16 cellular contexts compared by ENCODE assay signal in the genomic region with DNA sequence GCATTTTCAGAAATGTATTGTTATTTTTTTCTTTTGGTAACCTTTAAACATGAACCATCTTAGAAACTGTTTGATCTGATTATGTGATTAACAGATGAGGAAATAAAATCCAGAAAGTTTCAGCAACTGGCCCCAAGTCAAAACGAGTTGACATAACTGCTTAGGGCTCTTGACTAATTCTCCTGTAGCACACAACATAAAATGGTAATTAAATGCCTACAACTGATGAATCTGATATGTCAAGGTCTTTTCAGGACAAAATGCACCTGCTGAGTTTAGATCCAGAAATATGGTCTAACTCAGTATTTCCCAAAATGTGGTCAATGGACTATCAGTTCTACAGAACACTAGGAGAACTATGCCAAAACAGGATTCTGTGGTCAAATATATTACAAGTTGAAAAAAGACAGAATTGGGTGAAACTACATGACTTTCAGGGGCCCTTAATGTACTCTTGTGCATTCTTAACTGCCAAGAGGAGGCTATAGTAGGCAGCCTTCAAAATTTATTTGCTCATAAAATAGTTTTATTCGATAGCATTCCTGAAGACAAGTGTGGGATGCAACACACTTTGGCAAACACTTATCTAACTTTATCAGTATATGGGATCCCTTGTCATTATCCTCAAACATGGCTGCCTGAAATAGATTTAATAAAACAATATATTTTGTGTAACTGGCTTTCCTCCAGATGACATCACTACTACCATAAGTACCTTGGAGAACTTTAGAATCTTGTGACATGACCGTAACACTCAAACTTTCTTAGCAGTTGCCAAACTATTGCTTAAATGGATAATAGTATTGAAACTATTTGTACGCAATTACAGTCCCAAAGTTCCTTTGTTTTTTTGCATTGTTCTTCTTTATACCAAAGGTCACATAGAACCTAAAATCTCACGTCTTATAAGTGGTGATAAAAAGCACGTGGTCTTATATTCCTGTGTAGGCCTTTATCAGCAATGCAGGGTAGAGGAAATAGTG. TPM values are rescaled to one million over a fixed set of nuclear protein-coding genes. Genes with fewer than 3 reads are reported as not detected.
A peak's percentile ranks its signal among the peaks of the same experiment; 100 is the strongest.
DNase-seq lines count a peak whose midpoint lies in the region; ATAC-seq and TF ChIP-seq lines count a peak whose summit lies in the region.
"Had no signal": no experiment of that assay in that cellular context is flagged by ENCODE, and none has a peak within 500 bp of the region (broad histone marks: within the 10 kb centered on the region; RNA-seq: fewer than 3 reads in every experiment).

No MANE protein-coding gene starts in this region.

- in situ Hi-C loops in GM13976 (cut with MboI; ENCODE audit: low sequenced_read_pairs, unreplicated experiment) = loop anchor here (25.0 kb wide), 1 partner anchor 916 kb away; no protein-coding TSS in a partner anchor

- H3K4me1 ChIP-seq in heart left ventricle (peaks cover 0 to 10% (median 3%) of the 10 kb centered on the region in 12 donors), BLaER1 (peaks cover 24% of the 10 kb centered on the region)

- peak overlapping the region; percentile 65 for H3K4me2 ChIP-seq in BLaER1

- H3K27me3 ChIP-seq in heart left ventricle (no peaks in the 10 kb centered on the region), BLaER1 (no peaks in the 10 kb centered on the region)

- H3K36me3 Mint-ChIP-seq in nephron (ENCODE audit: low read depth) = peaks cover 21% of the 10 kb centered on the region
- H3K36me3 Mint-ChIP-seq: CD8-positive, alpha-beta T cell had no signal

- peak overlapping the region in 2 of 3 experiments; percentile 37 to 43 for H3K27ac Mint-ChIP-seq in nephron
- H3K27ac Mint-ChIP-seq: B cell; CD14-positive monocyte; CD8-positive, alpha-beta T cell had no signal

- DNase-seq in heart left ventricle = no peak
- DNase-seq in Right ventricle myocardium superior = no peak
- peak; percentile 25 for DNase-seq in iris pigment epithelial cell (ENCODE audit: low read depth)
- DNase-seq in GM13976 (ENCODE audit: low spot score) = no peak
- DNase-seq: Caco-2; CD8-positive, alpha-beta T cell; DND-41; GF-D8; GM23248 had no signal

- intact Hi-C loops in heart left ventricle (cut with DNase I) = no loop called here
- intact Hi-C loops in Right ventricle myocardium superior (cut with DNase I) = no loop called here

- 71 to 76% (median 75%) methylated on average over 6 of the region's 6 CpGs for WGBS in heart left ventricle, 4 donors

- H3K27me3 Mint-ChIP-seq in nephron (ENCODE audit: low read depth) = no peaks in the 10 kb centered on the region
- H3K27me3 Mint-ChIP-seq: B cell had no signal

- H3K9me3 ChIP-seq in heart left ventricle (peaks cover 0 to 2% (median 0%) of the 10 kb centered on the region in 12 donors), BLaER1 (no peaks in the 10 kb centered on the region)
- H3K9me3 ChIP-seq: Caco-2 had no signal

- H4K20me1 ChIP-seq in BLaER1 = no peaks in the 10 kb centered on the region

- no peak for TF ChIP-seq POLR2A in heart left ventricle (IDR thresholded peaks at IDR 0.05)

- H3K27ac ChIP-seq in heart left ventricle (peak overlapping the region in 9 of 12 donors; percentile 17 to 64 (median 40)), BLaER1 (no peak overlapping the region)
- H3K27ac ChIP-seq: GM23248, HL-60 had no signal

- H3K4me3 ChIP-seq in heart left ventricle = no peak overlapping the region
- no peak overlapping the region for H3K4me3 ChIP-seq in BLaER1
- H3K4me3 ChIP-seq: GM23248 had no signal

- no peak overlapping the region for H3K4me3 Mint-ChIP-seq in nephron
- H3K4me3 Mint-ChIP-seq: B cell; CD14-positive monocyte; CD8-positive, alpha-beta T cell had no signal

- no peak overlapping the region for H3K9ac ChIP-seq in BLaER1
- H3K9ac ChIP-seq: GM23248 had no signal

- no peaks in the 10 kb centered on the region for H3K36me3 ChIP-seq in heart left ventricle
- no peaks in the 10 kb centered on the region for H3K36me3 ChIP-seq in BLaER1

- TF ChIP-seq CTCF in heart left ventricle (IDR thresholded peaks at IDR 0.05) (no peak), nephron (IDR thresholded peaks at IDR 0.05; ENCODE audit: unreplicated experiment in 3 of 3) (no peak), GM13976 (IDR thresholded peaks at IDR 0.05; ENCODE audit: borderline replicate concordance, control extremely low read depth, extremely low read depth, insufficient read depth, missing control alignments) (no peak)

- ATAC-seq in heart left ventricle (no peak), Right ventricle myocardium superior (ENCODE audit: poor library complexity) (no peak), GM21717 (IDR thresholded peaks at IDR 0.05; ENCODE audit: unreplicated experiment) (no peak)
- ATAC-seq: CD8-positive, alpha-beta T cell; HCT116 had no signal

- peaks cover 30% of the 10 kb centered on the region for H3K4me1 Mint-ChIP-seq in nephron
- H3K4me1 Mint-ChIP-seq: B cell, CD14-positive monocyte had no signal

- H3K9me3 Mint-ChIP-seq in nephron = no peaks in the 10 kb centered on the region
- H3K9me3 Mint-ChIP-seq: CD8-positive, alpha-beta T cell had no signal

RNA-seq across cellular contexts. Expression of a gene that starts 59.4 kb away (rescaled TPM):
- total RNA-seq in heart left ventricle = 10 to 100 TPM in 5 of 9 donors, 1 to 10 TPM in 4; 7.4 to 28.0 (median 10.2) TPM
- polyA plus RNA-seq in heart left ventricle = 1 to 10 TPM; 9.0 to 9.7 TPM
- total RNA-seq in Right ventricle myocardium superior = 23.5 TPM
- total RNA-seq: B cell; CD8-positive, alpha-beta T cell had no signal
